1 cellular context compared by ENCODE assay signal in genomic region chr7:91182819-91183405, GRCh38.
TF ChIP-seq lines count a peak whose summit lies in the region.

No MANE protein-coding gene starts in this region.

TF ChIP-seq in IMR-90, 13 proteins besides CTCF, POLR2A, EP300 and RAD21 (continued from another document):
- TF ChIP-seq ELK1 (IDR thresholded peaks at IDR 0.05; ENCODE audit: borderline replicate concordance, low read depth, low read length): no peak
